In genomic region chr4:70997068-70997467, GRCh38 we compare ENCODE assay signal across 13 cellular contexts. TPM values are rescaled to one million over a fixed set of nuclear protein-coding genes. Genes with fewer than 3 reads are reported as not detected.
A peak's percentile ranks its signal among the peaks of the same experiment; 100 is the strongest.
DNase-seq lines count a peak whose midpoint lies in the region; ATAC-seq and TF ChIP-seq lines count a peak whose summit lies in the region.
"Had no signal": no experiment of that assay in that cellular context is flagged by ENCODE, and none has a peak within 500 bp of the region (broad histone marks: within the 10 kb centered on the region; RNA-seq: fewer than 3 reads in every experiment).

No MANE protein-coding gene starts in this region.

- H3K36me3 ChIP-seq in Caco-2 (ENCODE audit: control insufficient read depth, insufficient read depth, low read length) (no peaks in the 10 kb centered on the region; the same call in 1 of the 2 replicates), KMS-11 (ENCODE audit: insufficient read depth) (peaks cover 4% of the 10 kb centered on the region; the same call in 1 of the 2 replicates)
- H3K36me3 ChIP-seq: prostate gland, upper lobe of left lung had no signal

- no peak overlapping the region for H3K27ac ChIP-seq in KMS-11
- H3K27ac ChIP-seq: foreskin keratinocyte, prostate gland, SJCRH30, upper lobe of left lung had no signal

- BruUV-seq in Caco-2 (replicated peaks; lab: Mats Ljungman, UMichigan) = no TSS peak

- POLR2A ChIA-PET in Caco-2 (lab: Charles Lee) = no interaction called here
- POLR2A ChIA-PET in activated CD8-positive, alpha-beta T cell treated with anti-CD3 and anti-CD28 coated beads, Interleukin-2, amount 10 ng/mL, durations not matched to agents 7 days and 5 days (lab: Charles Lee) = interaction anchor here (1.4 kb wide), 1 partner anchor 158 kb away, joined by 3 read pairs; the partner anchor contains the start of gene GRSF1

- TF ChIP-seq CTCF in Caco-2 (IDR thresholded peaks at IDR 0.05; ENCODE audit: insufficient read depth in 1 of 2, low read depth in 1 of 2, low read length in 1 of 2, severe bottlenecking in 1 of 2, unreplicated experiment in 1 of 2) = no peak
- TF ChIP-seq CTCF in KMS-11 (conservative IDR thresholded peaks at IDR 0.05; ENCODE audit: low read depth, low read length) = no peak
- no peak for TF ChIP-seq CTCF in nephron (IDR thresholded peaks at IDR 0.05; ENCODE audit: unreplicated experiment in 3 of 3)

- intact Hi-C loops in Caco-2 (cut with micrococcal nuclease; ENCODE audit: unreplicated experiment) = loop anchor here (10.0 kb wide), 1 partner anchor 392 kb away; no protein-coding TSS in a partner anchor

- H3K9me3 Mint-ChIP-seq in Caco-2 (ENCODE audit: unreplicated experiment) (no peaks in the 10 kb centered on the region), nephron (peaks cover 26% of the 10 kb centered on the region)
- peaks cover 21% of the 10 kb centered on the region for H3K9me3 Mint-ChIP-seq in activated CD8-positive, alpha-beta T cell treated with anti-CD3 and anti-CD28 coated beads, Interleukin-2, amount 10 ng/mL, durations not matched to agents 7 days and 5 days (ENCODE audit: insufficient read depth)

- H3K4me1 ChIP-seq in Caco-2 (peaks cover 8% of the 10 kb centered on the region), KMS-11 (ENCODE audit: low read depth, poor library complexity, severe bottlenecking) (peaks cover 43% of the 10 kb centered on the region)
- H3K4me1 ChIP-seq: prostate gland, SJCRH30 had no signal

- CTCF ChIA-PET in Caco-2 (lab: Charles Lee) = interaction anchor here (1.8 kb wide), 1 partner anchor 13 kb away, joined by 8 read pairs; no protein-coding TSS in a partner anchor
- CTCF ChIA-PET in activated CD8-positive, alpha-beta T cell treated with anti-CD3 and anti-CD28 coated beads, Interleukin-2, amount 10 ng/mL, durations not matched to agents 7 days and 5 days (lab: Charles Lee) = interaction anchor here (0.9 to 5.7 kb wide), 6 partner anchors 11 to 345 kb away, joined by 3 to 58 read pairs (median 4); partner anchors contain the start of gene MOB1B

- ATAC-seq in activated CD8-positive, alpha-beta T cell treated with anti-CD3 and anti-CD28 coated beads, Interleukin-2, amount 10 ng/mL, durations not matched to agents 7 days and 5 days = no peak
- ATAC-seq: foreskin keratinocyte had no signal

- no peaks in the 10 kb centered on the region for H3K9me3 ChIP-seq in Caco-2
- H3K9me3 ChIP-seq: prostate gland, upper lobe of left lung had no signal

- H3K4me3 ChIP-seq in Caco-2 (ENCODE audit: low read depth, low read length) (no peak overlapping the region), KMS-11 (IDR thresholded peaks at IDR 0.05; ENCODE audit: insufficient read depth, low read depth, low read length) (no peak overlapping the region)
- H3K4me3 ChIP-seq: prostate gland, SJCRH30 had no signal

- DNase-seq in Caco-2 (no peak), SK-N-DZ (ENCODE audit: low spot score) (no peak), HT-29 (ENCODE audit: low spot score) (no peak), NCI-H146 treated with DMSO at 0.1 percent for 48 hours (lab: John Stamatoyannopoulos, UW; ENCODE audit: unreplicated experiment) (no peak)
- no peak for DNase-seq in activated CD8-positive, alpha-beta T cell treated with anti-CD3 and anti-CD28 coated beads, Interleukin-2, amount 10 ng/mL, durations not matched to agents 7 days and 5 days
- DNase-seq: cerebellar nuclear complex, foreskin keratinocyte, NCI-H345, SJCRH30, upper lobe of left lung had no signal

- H3K4me2 ChIP-seq in KMS-11 = peak overlapping the region; percentile 26

- H3K27me3 Mint-ChIP-seq in Caco-2 (ENCODE audit: insufficient read depth, unreplicated experiment) (no peaks in the 10 kb centered on the region), nephron (ENCODE audit: low read depth) (no peaks in the 10 kb centered on the region)
- no peaks in the 10 kb centered on the region for H3K27me3 Mint-ChIP-seq in activated CD8-positive, alpha-beta T cell treated with anti-CD3 and anti-CD28 coated beads, Interleukin-2, amount 10 ng/mL, durations not matched to agents 7 days and 5 days (ENCODE audit: low read depth)

- H3K27me3 ChIP-seq in Caco-2 (replicated peaks; ENCODE audit: control insufficient read depth, insufficient read depth, low read length) (no peaks in the 10 kb centered on the region), KMS-11 (ENCODE audit: insufficient read depth, low read depth) (no peaks in the 10 kb centered on the region)
- H3K27me3 ChIP-seq: foreskin keratinocyte, SJCRH30, upper lobe of left lung had no signal

- H3K4me1 Mint-ChIP-seq in Caco-2 (ENCODE audit: low read depth, unreplicated experiment) = peaks cover 10% of the 10 kb centered on the region
- H3K4me1 Mint-ChIP-seq in activated CD8-positive, alpha-beta T cell treated with anti-CD3 and anti-CD28 coated beads, Interleukin-2, amount 10 ng/mL, durations not matched to agents 7 days and 5 days (ENCODE audit: low read depth) = peaks cover 70% of the 10 kb centered on the region
- H3K4me1 Mint-ChIP-seq in nephron = peaks cover 37% of the 10 kb centered on the region

- H3K27ac Mint-ChIP-seq in Caco-2 (ENCODE audit: unreplicated experiment) (peak overlapping the region; percentile 30), nephron (peak overlapping the region in 2 of 3 experiments; percentile 30 to 61)
- H3K27ac Mint-ChIP-seq in activated CD8-positive, alpha-beta T cell treated with anti-CD3 and anti-CD28 coated beads, Interleukin-2, amount 10 ng/mL, durations not matched to agents 7 days and 5 days = peak overlapping the region; percentile 53

- no peak overlapping the region for H3K4me3 Mint-ChIP-seq in Caco-2 (ENCODE audit: unreplicated experiment)
- H3K4me3 Mint-ChIP-seq in activated CD8-positive, alpha-beta T cell treated with anti-CD3 and anti-CD28 coated beads, Interleukin-2, amount 10 ng/mL, durations not matched to agents 7 days and 5 days = peak overlapping the region; percentile 96
- peak overlapping the region; percentile 48 to 95 (median 86) for H3K4me3 Mint-ChIP-seq in nephron

- H3K79me2 ChIP-seq in KMS-11 (ENCODE audit: insufficient read depth, low read depth) = peaks cover 61% of the 10 kb centered on the region

- no peak overlapping the region for H2AFZ ChIP-seq in KMS-11 (ENCODE audit: low read depth)

- H4K20me1 ChIP-seq in KMS-11 (ENCODE audit: insufficient read depth) = no peaks in the 10 kb centered on the region

- no peak overlapping the region for H3K9ac ChIP-seq in KMS-11

- H3K36me3 Mint-ChIP-seq in Caco-2 (ENCODE audit: insufficient read depth, unreplicated experiment) = peaks cover 44% of the 10 kb centered on the region
- peaks cover 76% of the 10 kb centered on the region for H3K36me3 Mint-ChIP-seq in activated CD8-positive, alpha-beta T cell treated with anti-CD3 and anti-CD28 coated beads, Interleukin-2, amount 10 ng/mL, durations not matched to agents 7 days and 5 days (ENCODE audit: low read depth)
- peaks cover 52% of the 10 kb centered on the region for H3K36me3 Mint-ChIP-seq in nephron (ENCODE audit: low read depth)

RNA-seq across cellular contexts. Expression of gene DCK, which starts 3.6 kb away (rescaled TPM):
- 16.3 and 19.6 TPM in 2 replicates for total RNA-seq in Caco-2 (2022)
- total RNA-seq in activated CD8-positive, alpha-beta T cell treated with anti-CD3 and anti-CD28 coated beads, Interleukin-2, amount 10 ng/mL, durations not matched to agents 7 days and 5 days = 10 to 100 TPM; 74.2 to 77.3 TPM
- polyA plus RNA-seq in SK-N-DZ (2014; cell fraction: cytosol; rRNA removed) = 49.2 and 57.2 TPM in 2 replicates
- polyA plus RNA-seq in SK-N-DZ (2014; cell fraction: nucleus; rRNA removed) = 29.8 and 33.7 TPM in 2 replicates
- 12.0 and 16.9 TPM in 2 replicates for total RNA-seq in HT-29 (2014; rRNA removed; shearing (Covaris generic))
